Comparison of ENCODE assay signal across 11 cellular contexts in genomic region chr2:105926960-105927678, GRCh38.
DNase-seq lines count a peak whose midpoint lies in the region; ATAC-seq and TF ChIP-seq lines count a peak whose summit lies in the region.
"Had no signal": no experiment of that assay in that cellular context is flagged by ENCODE, and none has a peak within 500 bp of the region (broad histone marks: within the 10 kb centered on the region; RNA-seq: fewer than 3 reads in every experiment).

No MANE protein-coding gene starts in this region.

- H3K4me1 ChIP-seq in upper lobe of left lung, result peaks cover 0 to 5% (median 0%) of the 10 kb centered on the region in 4 donors
- H3K4me1 ChIP-seq: SJSA1 had no signal

- H3K9me3 ChIP-seq in upper lobe of left lung, result no peaks in the 10 kb centered on the region

- peak overlapping the region in 9 of 10 donors; percentile 88 to 96 (median 93) for H3K27ac Mint-ChIP-seq in naive thymus-derived CD8-positive, alpha-beta T cell
- H3K27ac Mint-ChIP-seq in stimulated activated naive CD8-positive, alpha-beta T cell treated with anti-CD3 and anti-CD28 coated beads, Interleukin-15, amount 100 ng/mL, for 72 hours, result peak overlapping the region; percentile 67 to 74

- no peak for TF ChIP-seq EP300 in upper lobe of left lung (IDR thresholded peaks at IDR 0.05)

- 82 to 92% methylated on average over 3 of the region's 3 CpGs for WGBS in upper lobe of left lung, 2 donors

- ATAC-seq in naive thymus-derived CD8-positive, alpha-beta T cell, result peak; percentile 85 to 86
- peak; percentile 91 for ATAC-seq in stimulated activated naive CD8-positive, alpha-beta T cell treated with anti-CD3 and anti-CD28 coated beads, Interleukin-15, amount 100 ng/mL, for 72 hours
- ATAC-seq in HG03439 (IDR thresholded peaks at IDR 0.05; ENCODE audit: unreplicated experiment) (no peak), upper lobe of left lung (ENCODE audit: low FRiP score in 2 of 2) (no peak)

- no peaks in the 10 kb centered on the region for H3K27me3 Mint-ChIP-seq in naive thymus-derived CD8-positive, alpha-beta T cell
- no peaks in the 10 kb centered on the region for H3K27me3 Mint-ChIP-seq in stimulated activated naive CD8-positive, alpha-beta T cell treated with anti-CD3 and anti-CD28 coated beads, Interleukin-15, amount 100 ng/mL, for 72 hours

- no peaks in the 10 kb centered on the region for H3K36me3 ChIP-seq in upper lobe of left lung
- H3K36me3 ChIP-seq: SJSA1 had no signal

- no peak for TF ChIP-seq CTCF in upper lobe of left lung (IDR thresholded peaks at IDR 0.05)

- peaks cover 0 to 3% (median 0%) of the 10 kb centered on the region in 9 donors for H3K9me3 Mint-ChIP-seq in naive thymus-derived CD8-positive, alpha-beta T cell
- peaks cover 3 to 4% of the 10 kb centered on the region in 2 donors for H3K9me3 Mint-ChIP-seq in stimulated activated naive CD8-positive, alpha-beta T cell treated with anti-CD3 and anti-CD28 coated beads, Interleukin-15, amount 100 ng/mL, for 72 hours

- POLR2A ChIA-PET in naive thymus-derived CD8-positive, alpha-beta T cell (lab: Charles Lee), result interaction anchor here (0.9 to 2.4 kb wide), 10 partner anchors 8 to 181 kb away, joined by 3 to 11 read pairs (median 4); no protein-coding TSS in a partner anchor

- H3K36me3 Mint-ChIP-seq in naive thymus-derived CD8-positive, alpha-beta T cell, result no peaks in the 10 kb centered on the region

- peak overlapping the region; percentile 22 to 74 (median 60) for H3K4me3 Mint-ChIP-seq in naive thymus-derived CD8-positive, alpha-beta T cell
- peak overlapping the region; percentile 18 to 50 for H3K4me3 Mint-ChIP-seq in stimulated activated naive CD8-positive, alpha-beta T cell treated with anti-CD3 and anti-CD28 coated beads, Interleukin-15, amount 100 ng/mL, for 72 hours

- no peaks in the 10 kb centered on the region for H3K27me3 ChIP-seq in upper lobe of left lung
- H3K27me3 ChIP-seq: SJSA1 had no signal

- no peak overlapping the region for H3K27ac ChIP-seq in upper lobe of left lung
- H3K27ac ChIP-seq: SJSA1 had no signal

- no peak overlapping the region for H3K4me3 ChIP-seq in upper lobe of left lung
- H3K4me3 ChIP-seq: SJSA1 had no signal

- peak; percentile 57 for DNase-seq in activated gamma-delta T cell treated with Interleukin-2 at 50 U/mL for 16 hours
- DNase-seq in activated gamma-delta T cell (lab: John Stamatoyannopoulos, UW), result no peak
- peak; percentile 52 for DNase-seq in activated T-helper 1 cell treated with Interleukin-2 at 50 U/mL for 16 hours (ENCODE audit: low read depth)
- DNase-seq in naive thymus-derived CD8-positive, alpha-beta T cell, result peak; percentile 33 to 85 (median 60)
- peak in 1 of 2 donors; percentile 65 for DNase-seq in stimulated activated naive CD8-positive, alpha-beta T cell treated with anti-CD3 and anti-CD28 coated beads, Interleukin-15, amount 100 ng/mL, for 72 hours
- DNase-seq in SKM-1 treated with dmso at 0.1 percent for 144 hours (lab: John Stamatoyannopoulos, UW; ENCODE audit: unreplicated experiment), result no peak
- DNase-seq in upper lobe of left lung, result no peak
- DNase-seq: ACHN, NCI-H1417 had no signal

- H3K4me1 Mint-ChIP-seq in naive thymus-derived CD8-positive, alpha-beta T cell, result peaks cover 37 to 80% (median 71%) of the 10 kb centered on the region in 4 donors
- peaks cover 82% of the 10 kb centered on the region for H3K4me1 Mint-ChIP-seq in stimulated activated naive CD8-positive, alpha-beta T cell treated with anti-CD3 and anti-CD28 coated beads, Interleukin-15, amount 100 ng/mL, for 72 hours

- TF ChIP-seq POLR2A in upper lobe of left lung (IDR thresholded peaks at IDR 0.05), result no peak

Comparison
In these comparisons a context has a peak if more than half of its experiments do, and no peak if none do; other contexts are left out.
1. DNase-seq: peak in activated gamma-delta T cell treated with Interleukin-2 at 50 U/mL for 16 hours (single experiment), activated T-helper 1 cell treated with Interleukin-2 at 50 U/mL for 16 hours (single experiment) and naive thymus-derived CD8-positive, alpha-beta T cell (10 of 10); none in activated gamma-delta T cell (single experiment), SKM-1 treated with dmso at 0.1 percent for 144 hours (single experiment) and upper lobe of left lung (0 of 2).
2. ATAC-seq: peak in naive thymus-derived CD8-positive, alpha-beta T cell (2 of 2) and stimulated activated naive CD8-positive, alpha-beta T cell treated with anti-CD3 and anti-CD28 coated beads, Interleukin-15, amount 100 ng/mL, for 72 hours (single experiment); none in HG03439 (single experiment) and upper lobe of left lung (0 of 2).